In the genomic region with DNA sequence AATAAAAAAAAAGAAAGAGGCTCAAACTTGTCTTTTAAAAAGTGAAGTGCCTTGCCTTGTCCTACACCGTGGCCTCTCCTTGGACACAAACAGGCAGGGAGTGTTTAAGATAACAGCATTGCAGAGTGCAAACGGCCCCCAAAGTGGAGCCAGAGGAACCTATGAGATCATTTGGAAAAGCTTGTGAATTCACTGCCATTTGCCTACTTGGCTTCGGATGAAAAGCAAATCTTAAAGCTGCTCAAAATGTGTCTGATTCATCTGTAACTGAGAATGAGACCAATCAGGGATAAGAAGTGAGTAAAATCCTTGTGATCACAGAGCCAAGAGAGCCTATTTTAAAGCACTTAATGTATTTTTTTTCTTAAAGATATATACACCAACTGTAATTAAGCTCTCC, we compare ENCODE assay signal across 1 cellular context.
TF ChIP-seq lines count a peak whose summit lies in the region.

No MANE protein-coding gene starts in this region.

TF ChIP-seq in SK-N-SH, 30 proteins besides CTCF, POLR2A, EP300 and RAD21:
- TF ChIP-seq CHD2 (IDR thresholded peaks at IDR 0.05; ENCODE audit: low read length, partially characterized antibody): no peak
- no peak for TF ChIP-seq TAF1 (IDR thresholded peaks at IDR 0.05; ENCODE audit: borderline replicate concordance, low read depth, low read length)
- no peak for TF ChIP-seq FOXJ3 (CRISPR knock-in tag; IDR thresholded peaks at IDR 0.05)
- TF ChIP-seq GABPA (IDR thresholded peaks at IDR 0.05; ENCODE audit: low read depth): no peak
- TF ChIP-seq TCF12 (IDR thresholded peaks at IDR 0.05): no peak
- TF ChIP-seq, protein P1, sequence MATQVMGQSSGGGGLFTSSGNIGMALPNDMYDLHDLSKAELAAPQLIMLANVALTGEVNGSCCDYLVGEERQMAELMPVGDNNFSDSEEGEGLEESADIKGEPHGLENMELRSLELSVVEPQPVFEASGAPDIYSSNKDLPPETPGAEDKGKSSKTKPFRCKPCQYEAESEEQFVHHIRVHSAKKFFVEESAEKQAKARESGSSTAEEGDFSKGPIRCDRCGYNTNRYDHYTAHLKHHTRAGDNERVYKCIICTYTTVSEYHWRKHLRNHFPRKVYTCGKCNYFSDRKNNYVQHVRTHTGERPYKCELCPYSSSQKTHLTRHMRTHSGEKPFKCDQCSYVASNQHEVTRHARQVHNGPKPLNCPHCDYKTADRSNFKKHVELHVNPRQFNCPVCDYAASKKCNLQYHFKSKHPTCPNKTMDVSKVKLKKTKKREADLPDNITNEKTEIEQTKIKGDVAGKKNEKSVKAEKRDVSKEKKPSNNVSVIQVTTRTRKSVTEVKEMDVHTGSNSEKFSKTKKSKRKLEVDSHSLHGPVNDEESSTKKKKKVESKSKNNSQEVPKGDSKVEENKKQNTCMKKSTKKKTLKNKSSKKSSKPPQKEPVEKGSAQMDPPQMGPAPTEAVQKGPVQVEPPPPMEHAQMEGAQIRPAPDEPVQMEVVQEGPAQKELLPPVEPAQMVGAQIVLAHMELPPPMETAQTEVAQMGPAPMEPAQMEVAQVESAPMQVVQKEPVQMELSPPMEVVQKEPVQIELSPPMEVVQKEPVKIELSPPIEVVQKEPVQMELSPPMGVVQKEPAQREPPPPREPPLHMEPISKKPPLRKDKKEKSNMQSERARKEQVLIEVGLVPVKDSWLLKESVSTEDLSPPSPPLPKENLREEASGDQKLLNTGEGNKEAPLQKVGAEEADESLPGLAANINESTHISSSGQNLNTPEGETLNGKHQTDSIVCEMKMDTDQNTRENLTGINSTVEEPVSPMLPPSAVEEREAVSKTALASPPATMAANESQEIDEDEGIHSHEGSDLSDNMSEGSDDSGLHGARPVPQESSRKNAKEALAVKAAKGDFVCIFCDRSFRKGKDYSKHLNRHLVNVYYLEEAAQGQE (IDR thresholded peaks at IDR 0.05; ENCODE audit: low read depth, low read length): no peak
